8 cellular contexts compared by ENCODE assay signal in the genomic region with DNA sequence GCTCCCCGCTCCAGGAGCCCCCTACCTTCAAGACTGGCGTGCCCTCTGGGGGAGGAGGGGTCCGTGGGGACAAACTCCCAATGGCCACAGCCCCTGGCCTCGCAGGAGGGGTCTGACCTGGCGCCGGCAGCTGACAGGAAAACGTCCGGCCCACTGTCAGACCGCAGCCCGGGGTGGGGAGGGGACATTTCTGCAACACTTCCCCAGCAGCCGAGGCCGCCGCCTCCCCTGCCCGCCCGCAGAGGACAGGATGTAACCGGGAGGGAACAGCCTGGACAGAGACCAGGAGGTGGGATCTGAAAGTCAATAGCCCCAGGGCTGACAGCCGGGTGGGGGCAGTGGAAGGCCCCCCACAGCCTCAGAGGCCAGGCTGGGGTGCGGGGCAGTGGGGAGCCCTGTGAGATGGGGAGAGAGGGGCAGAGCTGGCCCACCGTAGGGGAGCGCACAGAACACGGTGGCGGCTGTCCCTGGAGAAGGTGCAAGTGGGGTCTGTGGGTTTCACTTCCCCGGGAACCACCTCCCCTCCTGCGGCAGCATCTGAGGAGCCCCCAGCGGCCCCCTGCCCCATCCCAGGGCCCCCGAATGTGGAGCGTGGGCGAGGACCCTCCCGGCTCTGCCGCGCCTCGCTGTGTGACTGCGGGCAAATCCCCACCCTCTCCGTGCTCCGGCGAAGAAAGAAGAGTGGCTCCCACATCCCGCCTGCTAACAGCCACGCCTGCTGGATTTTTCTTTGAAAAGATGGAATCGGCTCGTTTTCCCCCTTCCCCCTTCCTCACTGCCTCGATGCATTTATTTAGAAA. TPM values are rescaled to one million over a fixed set of nuclear protein-coding genes. Genes with fewer than 3 reads are reported as not detected.
DNase-seq lines count a peak whose midpoint lies in the region; ATAC-seq and TF ChIP-seq lines count a peak whose summit lies in the region.

A gene with protein sequence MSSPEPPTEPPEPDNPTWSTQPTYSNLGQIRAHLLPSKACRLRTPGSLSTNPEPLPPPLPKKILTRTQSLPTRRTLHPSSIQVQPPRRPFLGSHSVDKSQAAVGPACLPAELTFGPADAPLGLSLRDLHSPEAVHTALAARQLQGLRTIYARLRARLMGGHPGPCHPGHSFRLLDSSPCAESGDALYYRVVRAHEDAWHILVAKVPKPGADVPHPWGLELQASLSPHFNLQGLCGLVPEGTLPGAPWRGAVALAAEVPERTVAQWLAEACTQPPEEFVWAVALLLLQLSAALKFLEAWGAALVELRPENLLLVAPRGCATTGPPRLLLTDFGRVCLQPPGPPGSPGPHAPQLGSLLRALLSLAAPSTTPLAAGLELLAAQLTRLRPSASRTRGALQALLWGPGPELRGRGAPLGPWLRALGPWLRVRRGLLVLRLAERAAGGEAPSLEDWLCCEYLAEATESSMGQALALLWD (minus strand): TSS at position 114 of the 800 bp plus-strand sequence. CDS start 1,244 bp downstream, outside the sequence.

- H3K36me3 ChIP-seq in NT2/D1 (ENCODE audit: insufficient read depth, insufficient read length, low read length) (no peaks in the 10 kb centered on the region), mesodermal cell (ENCODE audit: control insufficient read depth, insufficient read depth, low read length) (no peaks in the 10 kb centered on the region), upper lobe of left lung (no peaks in the 10 kb centered on the region)
- H3K36me3 ChIP-seq in effector memory CD4-positive, alpha-beta T cell (ENCODE audit: control insufficient read depth, insufficient read depth, low read length) = no peaks in the 10 kb centered on the region

- peak in 1 of 4 donors; percentile 53 for TF ChIP-seq POLR2A in upper lobe of left lung (IDR thresholded peaks at IDR 0.05)

- DNase-seq in GM03348 (ENCODE audit: low spot score) = peak; percentile 64
- no peak for DNase-seq in NT2/D1 (ENCODE audit: low read depth, low spot score)
- no peak for DNase-seq in effector memory CD4-positive, alpha-beta T cell
- DNase-seq in upper lobe of left lung = peak; percentile 87 to 92
- DNase-seq in occipital lobe (lab: John Stamatoyannopoulos, UW) = no peak
- DNase-seq in RWPE1 (ENCODE audit: low spot score) = no peak
- no peak for DNase-seq in cerebellar cortex (ENCODE audit: low spot score)

- H3K9me3 ChIP-seq in NT2/D1 (ENCODE audit: insufficient read depth, low read length) (no peaks in the 10 kb centered on the region), mesodermal cell (ENCODE audit: control insufficient read depth, low read length) (no peaks in the 10 kb centered on the region), upper lobe of left lung (no peaks in the 10 kb centered on the region)
- H3K9me3 ChIP-seq in effector memory CD4-positive, alpha-beta T cell (ENCODE audit: control insufficient read depth, low read length) = no peaks in the 10 kb centered on the region

- peak within 1 kb of the TSS; percentile 59 for H3K9ac ChIP-seq in NT2/D1 (ENCODE audit: insufficient read length, low read depth)

- H3K4me3 ChIP-seq in NT2/D1 (ENCODE audit: insufficient read length, low read depth) (peak within 1 kb of the TSS; percentile 28), mesodermal cell (ENCODE audit: extremely low read depth, insufficient read depth, low read length, poor library complexity, severe bottlenecking) (peak within 1 kb of the TSS; percentile 23), upper lobe of left lung (peak within 1 kb of the TSS; percentile 11 to 54 (median 45))
- peak within 1 kb of the TSS; percentile 15 for H3K4me3 ChIP-seq in effector memory CD4-positive, alpha-beta T cell (ENCODE audit: insufficient read depth, low read depth, low read length, poor library complexity, severe bottlenecking)

- TF ChIP-seq EP300 in upper lobe of left lung (IDR thresholded peaks at IDR 0.05) = peak in 1 of 4 donors; percentile 12

- no peak within 1 kb of the TSS for H3K27ac ChIP-seq in effector memory CD4-positive, alpha-beta T cell (ENCODE audit: insufficient read depth, low read length, poor library complexity, severe bottlenecking)
- H3K27ac ChIP-seq in mesodermal cell (ENCODE audit: low read depth, low read length, severe bottlenecking) (no peak within 1 kb of the TSS), upper lobe of left lung (peak within 1 kb of the TSS; percentile 72 to 91 (median 80)), RWPE1 (no peak within 1 kb of the TSS)

- TF ChIP-seq CTCF in upper lobe of left lung (IDR thresholded peaks at IDR 0.05) = no peak
- no peak for TF ChIP-seq CTCF in RWPE1 (conservative IDR thresholded peaks at IDR 0.05; ENCODE audit: low read depth)

- H3K27me3 ChIP-seq in NT2/D1 (ENCODE audit: insufficient read depth, insufficient read length) (peaks cover 37% of the 10 kb centered on the region), upper lobe of left lung (no peaks in the 10 kb centered on the region)
- H3K27me3 ChIP-seq in effector memory CD4-positive, alpha-beta T cell (replicated peaks; ENCODE audit: control insufficient read depth, insufficient read depth, low read length, poor library complexity, severe bottlenecking) = no peaks in the 10 kb centered on the region

- POLR2A ChIA-PET in RWPE1 (lab: Yijun Ruan, JAX; ENCODE audit: low non-redundant PET) = interaction anchor here (0.6 kb wide), 1 partner anchor 12 kb away, joined by 3 read pairs; no protein-coding TSS in a partner anchor

- peak; percentile 82 to 87 for ATAC-seq in upper lobe of left lung (ENCODE audit: low FRiP score in 2 of 2)

- CTCF ChIA-PET in RWPE1 (lab: Yijun Ruan, JAX) = no interaction called here

- WGBS in mesodermal cell (ENCODE audit: insufficient coverage in 2 of 2), 2 experiments = 4 to 5% methylated on average over 22 to 27 of the region's 41 CpGs
- 12 to 23% methylated on average over 7 to 28 of the region's 41 CpGs for WGBS in upper lobe of left lung, 2 donors

- H3K4me1 ChIP-seq in NT2/D1 (ENCODE audit: insufficient read depth, insufficient read length) (no peaks in the 10 kb centered on the region), mesodermal cell (ENCODE audit: control insufficient read depth, insufficient read depth, low read length, poor library complexity, severe bottlenecking) (no peaks in the 10 kb centered on the region), upper lobe of left lung (peaks cover 9 to 23% (median 13%) of the 10 kb centered on the region in 4 donors)
- H3K4me1 ChIP-seq in effector memory CD4-positive, alpha-beta T cell (ENCODE audit: control insufficient read depth, insufficient read depth, low read length, poor library complexity, severe bottlenecking) = peaks cover 8% of the 10 kb centered on the region

RNA-seq across cellular contexts. Expression of the gene that starts here (rescaled TPM):
- not detected for polyA plus RNA-seq in mesodermal cell (2013, experiment 1 of 2)
- polyA plus RNA-seq in mesodermal cell (2013, experiment 2 of 2) = not detected
- total RNA-seq in upper lobe of left lung (1 to 10 TPM; 2.4 to 8.6 (median 4.6) TPM), occipital lobe (not detected)

Comparison
In these comparisons a context has a peak if more than half of its experiments do, and no peak if none do; other contexts are left out.
1. DNase-seq: peak in GM03348 (single experiment) and upper lobe of left lung (2 of 2); none in NT2/D1 (single experiment), effector memory CD4-positive, alpha-beta T cell (0 of 3), occipital lobe (single experiment), RWPE1 (single experiment) and cerebellar cortex (single experiment).
2. H3K27ac ChIP-seq: peak in upper lobe of left lung (4 of 4); none in effector memory CD4-positive, alpha-beta T cell (single experiment), mesodermal cell (single experiment) and RWPE1 (single experiment).
3. Peak in every context shown above with its lines, with median percentiles within 50 percentile points of each other: H3K4me3 ChIP-seq.